22 cellular contexts compared by ENCODE assay signal in genomic region chr17:32795339-32795979, GRCh38.
A peak's percentile ranks its signal among the peaks of the same experiment; 100 is the strongest.
DNase-seq lines count a peak whose midpoint lies in the region; ATAC-seq and TF ChIP-seq lines count a peak whose summit lies in the region.
"Had no signal": no experiment of that assay in that cellular context is flagged by ENCODE, and none has a peak within 500 bp of the region (broad histone marks: within the 10 kb centered on the region; RNA-seq: fewer than 3 reads in every experiment).

No MANE protein-coding gene starts in this region.

- H3K27ac ChIP-seq in muscle layer of duodenum (ENCODE audit: low read length) = peak overlapping the region; percentile 66

- ATAC-seq in HG03025 (IDR thresholded peaks at IDR 0.05; ENCODE audit: low FRiP score, unreplicated experiment) = no peak
- ATAC-seq: activated CD4-positive, alpha-beta T cell treated with anti-CD3 and anti-CD28 coated beads for 36 hours; right cardiac atrium had no signal

- no peaks in the 10 kb centered on the region for H3K9me3 ChIP-seq in muscle layer of duodenum (ENCODE audit: control insufficient read depth in 1 of 2, low read length in 2 of 2)

- no peaks in the 10 kb centered on the region for H3K4me1 ChIP-seq in muscle layer of duodenum (ENCODE audit: control insufficient read depth in 1 of 2, insufficient read depth in 2 of 2, low read length in 2 of 2)

- no peak overlapping the region for H3K4me3 ChIP-seq in muscle layer of duodenum (ENCODE audit: low read depth in 1 of 2, low read length in 2 of 2)

- H3K27me3 ChIP-seq in muscle layer of duodenum (ENCODE audit: low read depth, low read length) = no peaks in the 10 kb centered on the region

- DNase-seq in HT-29 (ENCODE audit: low spot score) (peak; percentile 22), SKM-1 treated with dmso at 0.1 percent for 144 hours (lab: John Stamatoyannopoulos, UW; ENCODE audit: unreplicated experiment) (peak; percentile 12), erythroblast (lab: John Stamatoyannopoulos, UW) (peak; percentile 8 to 16), NCI-H1417 (lab: John Stamatoyannopoulos, UW) (no peak), COLO829 (ENCODE audit: low spot score) (no peak)
- no peak for DNase-seq in NK-92 treated with Interleukin-12 subunit alpha and Interleukin-12 subunit beta, amount 100 ng/mL, for 24 hours (lab: John Stamatoyannopoulos, UW)
- DNase-seq: ACHN; activated CD4-positive, alpha-beta T cell treated with anti-CD3 and anti-CD28 coated beads for 36 hours; activated CD8-positive, alpha-beta memory T cell treated with anti-CD3 and anti-CD28 coated beads for 24 hours; activated effector memory CD4-positive, alpha-beta T cell treated with anti-CD3 and anti-CD28 coated beads, Interleukin-2, amount 50 U/mL, for 16 hours; activated naive CD8-positive, alpha-beta T cell treated with anti-CD3 and anti-CD28 coated beads, Interleukin-2, amount 10 ng/mL, durations not matched to agents 7 days and 5 days; COR-L47; DMS79 treated with DMSO at 0.1 percent for 48 hours; NCI-H1092 treated with DMSO at 0.1 percent for 48 hours; NCI-H2081; NCI-H2227 treated with DMSO at 0.1 percent for 48 hours; NCI-H526 treated with DMSO at 0.1 percent for 48 hours; right cardiac atrium; stimulated activated CD4-positive, alpha-beta T cell treated with anti-CD3 and anti-CD28 coated beads, Interleukin-2, amount 100 ng/mL, for 48 hours; trophoblast cell had no signal

- TF ChIP-seq POLR2A in erythroblast (IDR thresholded peaks at IDR 0.05; ENCODE audit: low read length) = no peak

- no peaks in the 10 kb centered on the region for H3K36me3 ChIP-seq in muscle layer of duodenum (ENCODE audit: control insufficient read depth in 1 of 2, insufficient read depth in 2 of 2, low read length in 2 of 2)

Comparison
In these comparisons a context has a peak if more than half of its experiments do, and no peak if none do; other contexts are left out.
1. DNase-seq: peak in HT-29 (single experiment), SKM-1 treated with dmso at 0.1 percent for 144 hours (single experiment) and erythroblast (2 of 2); none in NCI-H1417 (0 of 3), NK-92 treated with Interleukin-12 subunit alpha and Interleukin-12 subunit beta, amount 100 ng/mL, for 24 hours (single experiment) and COLO829 (single experiment).